21 cellular contexts compared by ENCODE assay signal in genomic region chr7:106916689-106917088, GRCh38. TPM values are rescaled to one million over a fixed set of nuclear protein-coding genes. Genes with fewer than 3 reads are reported as not detected.
A peak's percentile ranks its signal among the peaks of the same experiment; 100 is the strongest.
DNase-seq lines count a peak whose midpoint lies in the region; ATAC-seq, FAIRE-seq and TF ChIP-seq lines count a peak whose summit lies in the region.
"Had no signal": no experiment of that assay in that cellular context is flagged by ENCODE, and none has a peak within 500 bp of the region (broad histone marks: within the 10 kb centered on the region; RNA-seq: fewer than 3 reads in every experiment).

No MANE protein-coding gene starts in this region.

- no peaks in the 10 kb centered on the region for H4K20me1 ChIP-seq in OCI-LY3 (ENCODE audit: insufficient read depth, low read length)
- no peaks in the 10 kb centered on the region for H4K20me1 ChIP-seq in fibroblast of lung (ENCODE audit: control insufficient read depth, extremely low read depth, insufficient read depth, low read length)

- H3K36me3 Mint-ChIP-seq in natural killer cell, result peaks cover 20% of the 10 kb centered on the region

- CTCF ChIA-PET in A673 (lab: Charles Lee), result no interaction called here

- H3K4me3 Mint-ChIP-seq in natural killer cell, result no peak overlapping the region
- H3K4me3 Mint-ChIP-seq: CD8-positive, alpha-beta T cell had no signal

- peak; percentile 70 for FAIRE-seq in D721Med (lab: Jason Lieb, UNC)
- FAIRE-seq: A549, GM12878, RCC 7860 had no signal

- no peaks in the 10 kb centered on the region for H3K27me3 Mint-ChIP-seq in natural killer cell (ENCODE audit: low read depth in 2 of 2)

- no peaks in the 10 kb centered on the region for H3K27me3 ChIP-seq in A673 (replicated peaks; ENCODE audit: insufficient read depth, low read depth, low read length, poor library complexity)
- H3K27me3 ChIP-seq in OCI-LY3 (ENCODE audit: low read depth, low read length), result no peaks in the 10 kb centered on the region
- H3K27me3 ChIP-seq in fibroblast of lung (ENCODE audit: control insufficient read depth, insufficient read depth, low read length), result no peaks in the 10 kb centered on the region
- H3K27me3 ChIP-seq: BE2C had no signal

- H3K27ac ChIP-seq in A673 (ENCODE audit: low read depth, low read length, poor library complexity, severe bottlenecking) (no peak overlapping the region), OCI-LY3 (ENCODE audit: low read length) (peak overlapping the region; percentile 92), fibroblast of lung (ENCODE audit: insufficient read depth, low read length) (no peak overlapping the region)
- H3K27ac ChIP-seq: A549 had no signal

- H3K9me3 Mint-ChIP-seq in natural killer cell, result peaks cover 7 to 14% of the 10 kb centered on the region in 2 donors

- no TSS peak for BruUV-seq in A673 (replicated peaks; lab: Mats Ljungman, UMichigan)

- H3K27ac Mint-ChIP-seq in natural killer cell, result no peak overlapping the region
- H3K27ac Mint-ChIP-seq: CD8-positive, alpha-beta T cell had no signal

- no peak overlapping the region for H3K4me3 ChIP-seq in A673 (ENCODE audit: low read depth, low read length, poor library complexity, severe bottlenecking)
- no peak overlapping the region for H3K4me3 ChIP-seq in OCI-LY3 (ENCODE audit: low read length)
- H3K4me3 ChIP-seq in fibroblast of lung (replicated peaks in 1 of 4; ENCODE audit: control extremely low read depth in 1 of 4, insufficient read depth in 1 of 4, low read depth in 3 of 4, low read length in 4 of 4), result no peak overlapping the region
- H3K4me3 ChIP-seq: A549, GM12878 had no signal

- H3K4me1 ChIP-seq in A673 (ENCODE audit: insufficient read depth, low read length, poor library complexity, severe bottlenecking) (no peaks in the 10 kb centered on the region), OCI-LY3 (ENCODE audit: low read length) (peaks cover 73% of the 10 kb centered on the region), fibroblast of lung (ENCODE audit: control insufficient read depth, extremely low read depth, insufficient read depth, low read length) (no peaks in the 10 kb centered on the region)
- H3K4me1 ChIP-seq: A549, BE2C had no signal

- POLR2A ChIA-PET in A673 (lab: Charles Lee; ENCODE audit: low non-redundant PET), result no interaction called here

- H3K36me3 ChIP-seq in A673 (ENCODE audit: insufficient read depth, low read length, poor library complexity, severe bottlenecking), result no peaks in the 10 kb centered on the region
- peaks cover 8% of the 10 kb centered on the region for H3K36me3 ChIP-seq in OCI-LY3 (replicated peaks; ENCODE audit: low read depth, low read length)
- no peaks in the 10 kb centered on the region for H3K36me3 ChIP-seq in fibroblast of lung (ENCODE audit: control insufficient read depth, insufficient read depth, low read length)
- H3K36me3 ChIP-seq: BE2C had no signal

- H2AFZ ChIP-seq in OCI-LY3 (ENCODE audit: low read depth, low read length) (no peak overlapping the region), fibroblast of lung (ENCODE audit: low read length) (no peak overlapping the region)

- H3K4me1 Mint-ChIP-seq in natural killer cell, result no peaks in the 10 kb centered on the region

- H3K9ac ChIP-seq in OCI-LY3 (ENCODE audit: low read length) (peak overlapping the region; percentile 75), fibroblast of lung (ENCODE audit: insufficient read depth, low read length) (no peak overlapping the region)

- H3K9me3 ChIP-seq in A673 (ENCODE audit: low read depth, low read length, poor library complexity, severe bottlenecking) (no peaks in the 10 kb centered on the region), OCI-LY3 (ENCODE audit: insufficient read depth, low read length) (no peaks in the 10 kb centered on the region), fibroblast of lung (ENCODE audit: control insufficient read depth, insufficient read depth, low read depth, low read length) (no peaks in the 10 kb centered on the region)
- H3K9me3 ChIP-seq: BE2C had no signal

- ATAC-seq in natural killer cell (no peak), HG03460 (IDR thresholded peaks at IDR 0.05; ENCODE audit: unreplicated experiment) (no peak)
- ATAC-seq: A549; CD8-positive, alpha-beta T cell had no signal

- DNase-seq in A673 (ENCODE audit: low spot score) (peak; percentile 49), D721Med (ENCODE audit: insufficient read length, low spot score) (peak; percentile 18), fibroblast of lung (ENCODE audit: low read depth in 2 of 2) (peak; percentile 6 to 29), natural killer cell (no peak), mesenteric fat pad (ENCODE audit: low spot score) (no peak), AML-193 (lab: John Stamatoyannopoulos, UW) (no peak)
- DNase-seq: BE2C; CD8-positive, alpha-beta T cell; DMS153; Karpas-422; MM.1S; NCI-H1105 treated with DMSO at 0.1 percent for 48 hours; NCI-H187; NCI-H774; SHP77 treated with DMSO at 0.1 percent for 48 hours had no signal

- H3K4me2 ChIP-seq in OCI-LY3 (ENCODE audit: low read length) (peak overlapping the region; percentile 59), fibroblast of lung (ENCODE audit: extremely low read depth, insufficient read depth, low read length) (no peak overlapping the region)
- H3K4me2 ChIP-seq: A549 had no signal

- no peak for TF ChIP-seq CTCF in A673 (conservative IDR thresholded peaks at IDR 0.05; ENCODE audit: low read depth, low read length)
- no peak for TF ChIP-seq CTCF in D721Med (IDR thresholded peaks at IDR 0.05; ENCODE audit: insufficient read depth, missing control alignments)
- no peak for TF ChIP-seq CTCF in OCI-LY3 (IDR thresholded peaks at IDR 0.05; ENCODE audit: low read depth, low read length)
- TF ChIP-seq CTCF in fibroblast of lung (conservative IDR thresholded peaks at IDR 0.05 in 1 of 2, IDR thresholded peaks at IDR 0.05 in 1 of 2; ENCODE audit: low read depth in 1 of 2, low read length in 2 of 2), result no peak
- no peak for TF ChIP-seq CTCF in natural killer cell (IDR thresholded peaks at IDR 0.05)

- intact Hi-C loops in A673 (cut with micrococcal nuclease; ENCODE audit: unreplicated experiment), result no loop called here
- intact Hi-C loops in natural killer cell (cut with micrococcal nuclease), result no loop called here

- H3K79me2 ChIP-seq in OCI-LY3 (ENCODE audit: low read length) (no peaks in the 10 kb centered on the region), fibroblast of lung (ENCODE audit: control insufficient read depth, insufficient read depth, low read length) (no peaks in the 10 kb centered on the region)

RNA-seq across cellular contexts. Expression of gene PIK3CG, which starts 51.6 kb away (rescaled TPM):
- total RNA-seq in A673 (2021) (13.4 and 13.7 TPM in 2 replicates), fibroblast of lung (under 0.01 TPM in 1 of 2 replicates, not detected in the other), natural killer cell (10 to 100 TPM; 64.9 to 83.3 (median 78.2) TPM), mesenteric fat pad (7.9 TPM)
- 0.07 and 0.09 TPM in 2 replicates for polyA plus RNA-seq in fibroblast of lung
- 0.06 TPM in 1 of 2 replicates, not detected in the other for polyA plus RNA-seq in fibroblast of lung (2012)
- polyA minus RNA-seq in fibroblast of lung (ENCODE audit: low replicate concordance), result not detected in 2 replicates
- total RNA-seq: NCI-H460 had no signal
- polyA plus RNA-seq: A549 had no signal

Comparison
In these comparisons a context has a peak if more than half of its experiments do, and no peak if none do; other contexts are left out.
1. DNase-seq: peak in A673 (single experiment), D721Med (single experiment) and fibroblast of lung (2 of 2); none in natural killer cell (single experiment), mesenteric fat pad (single experiment) and AML-193 (0 of 2).